27 cellular contexts compared by ENCODE assay signal in genomic region chrY:17202395-17202794, GRCh38.
"Had no signal": no experiment of that assay in that cellular context is flagged by ENCODE, and none has a peak within 500 bp of the region (broad histone marks: within the 10 kb centered on the region; RNA-seq: fewer than 3 reads in every experiment).

No MANE protein-coding gene starts in this region.

- H3K4me1 ChIP-seq: colonic mucosa, esophagus muscularis mucosa, esophagus squamous epithelium, foreskin keratinocyte, gastrocnemius medialis, gastroesophageal sphincter, heart right ventricle had no signal

- H3K9me3 ChIP-seq: colonic mucosa, esophagus muscularis mucosa, esophagus squamous epithelium, gastrocnemius medialis, gastroesophageal sphincter, heart right ventricle had no signal

- H3K27me3 ChIP-seq: colonic mucosa, dorsolateral prefrontal cortex, esophagus muscularis mucosa, esophagus squamous epithelium, foreskin keratinocyte, gastrocnemius medialis, gastroesophageal sphincter, heart right ventricle had no signal

- DNase-seq: colonic mucosa; cortex of kidney; dermis blood vessel endothelial cell; dorsolateral prefrontal cortex; effector CD4-positive, alpha-beta T cell; effector CD8-positive, alpha-beta T cell; effector memory CD4-positive, alpha-beta T cell; effector memory CD8-positive, alpha-beta T cell; endodermal cell; erythroblast; esophagus squamous epithelium; foreskin fibroblast; foreskin keratinocyte; foreskin melanocyte; gastrocnemius medialis; glutamatergic neuron; head of caudate nucleus; heart right ventricle had no signal

- ATAC-seq: effector memory CD8-positive, alpha-beta T cell; esophagus mucosa; foreskin keratinocyte; gastrocnemius medialis; gastroesophageal sphincter; heart right ventricle had no signal

- H3K36me3 ChIP-seq: colonic mucosa, esophagus muscularis mucosa, esophagus squamous epithelium, gastrocnemius medialis, gastroesophageal sphincter, heart right ventricle had no signal

- FAIRE-seq: colon, endometrium, endothelial cell of umbilical vein, frontal cortex had no signal

- H3K27ac ChIP-seq: colonic mucosa, coronary artery, dorsolateral prefrontal cortex, epithelial cell of prostate, esophagus muscularis mucosa, esophagus squamous epithelium, foreskin keratinocyte, gastrocnemius medialis, gastroesophageal sphincter, heart right ventricle had no signal

- H3K4me3 ChIP-seq: colonic mucosa, coronary artery, dorsolateral prefrontal cortex, esophagus muscularis mucosa, esophagus squamous epithelium, gastrocnemius medialis, gastroesophageal sphincter, heart right ventricle had no signal
